1 cellular context compared by ENCODE assay signal in the genomic region with DNA sequence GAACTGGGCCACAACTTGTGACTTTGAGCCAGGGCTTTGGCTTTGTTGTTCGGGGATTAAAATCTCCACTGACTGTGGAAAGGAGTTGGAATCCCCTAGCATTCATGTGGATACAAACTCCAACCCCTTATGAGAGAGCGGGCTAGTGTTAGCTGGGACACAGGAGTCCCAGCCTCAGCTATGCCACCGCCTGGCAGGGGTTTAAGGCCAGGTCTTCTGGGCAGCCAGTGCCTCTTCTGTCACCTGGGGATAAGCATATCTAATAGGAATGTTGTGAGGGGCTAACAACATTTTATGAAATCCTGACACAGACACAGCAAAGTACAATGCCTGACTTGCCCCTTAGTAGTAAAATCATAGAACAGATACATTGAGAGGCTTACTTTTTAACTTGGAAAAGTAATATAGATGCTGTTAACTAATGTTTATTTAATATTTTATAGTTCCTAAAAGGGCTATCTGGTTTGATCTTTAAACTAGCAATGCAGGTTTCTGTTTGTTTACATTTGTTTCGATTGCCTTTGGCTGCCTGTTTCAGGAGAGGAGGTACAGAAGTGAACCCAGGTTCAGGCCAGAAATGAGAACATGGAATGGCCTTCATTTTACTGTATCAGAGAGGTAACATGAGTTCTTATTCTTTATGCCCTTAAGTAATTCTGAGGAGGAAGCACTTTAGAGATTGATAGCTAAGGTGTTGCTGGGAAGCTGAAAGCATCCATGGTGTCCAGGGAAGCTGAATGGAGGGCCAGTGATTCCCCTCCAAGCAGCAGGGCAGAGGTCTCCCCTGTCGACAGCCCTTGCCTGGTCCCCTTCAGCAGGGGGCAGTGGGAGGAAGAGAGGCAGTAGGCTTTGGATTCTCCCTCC.
TF ChIP-seq lines count a peak whose summit lies in the region.

No MANE protein-coding gene starts in this region.

TF ChIP-seq in K562, 482 proteins besides CTCF, POLR2A, EP300 and RAD21:
- TF ChIP-seq SMARCA5 (IDR thresholded peaks at IDR 0.05), result no peak
- TF ChIP-seq, protein P1, sequence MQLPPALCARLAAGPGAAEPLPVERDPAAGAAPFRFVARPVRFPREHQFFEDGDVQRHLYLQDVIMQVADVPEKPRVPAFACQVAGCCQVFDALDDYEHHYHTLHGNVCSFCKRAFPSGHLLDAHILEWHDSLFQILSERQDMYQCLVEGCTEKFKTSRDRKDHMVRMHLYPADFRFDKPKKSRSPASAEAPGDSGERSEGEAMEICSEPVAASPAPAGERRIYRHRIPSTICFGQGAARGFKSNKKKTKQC (CRISPR knock-in tag; IDR thresholded peaks at IDR 0.05), result no peak
- no peak for TF ChIP-seq POLR2G (IDR thresholded peaks at IDR 0.05; ENCODE audit: low read depth, low read length)
- TF ChIP-seq SRF (CRISPR knock-in tag; IDR thresholded peaks at IDR 0.05), result no peak
- no peak for TF ChIP-seq ZZZ3 (IDR thresholded peaks at IDR 0.05)
- no peak for TF ChIP-seq TCF7L2 (IDR thresholded peaks at IDR 0.05; ENCODE audit: low read depth, low read length)
- TF ChIP-seq, protein P2, sequence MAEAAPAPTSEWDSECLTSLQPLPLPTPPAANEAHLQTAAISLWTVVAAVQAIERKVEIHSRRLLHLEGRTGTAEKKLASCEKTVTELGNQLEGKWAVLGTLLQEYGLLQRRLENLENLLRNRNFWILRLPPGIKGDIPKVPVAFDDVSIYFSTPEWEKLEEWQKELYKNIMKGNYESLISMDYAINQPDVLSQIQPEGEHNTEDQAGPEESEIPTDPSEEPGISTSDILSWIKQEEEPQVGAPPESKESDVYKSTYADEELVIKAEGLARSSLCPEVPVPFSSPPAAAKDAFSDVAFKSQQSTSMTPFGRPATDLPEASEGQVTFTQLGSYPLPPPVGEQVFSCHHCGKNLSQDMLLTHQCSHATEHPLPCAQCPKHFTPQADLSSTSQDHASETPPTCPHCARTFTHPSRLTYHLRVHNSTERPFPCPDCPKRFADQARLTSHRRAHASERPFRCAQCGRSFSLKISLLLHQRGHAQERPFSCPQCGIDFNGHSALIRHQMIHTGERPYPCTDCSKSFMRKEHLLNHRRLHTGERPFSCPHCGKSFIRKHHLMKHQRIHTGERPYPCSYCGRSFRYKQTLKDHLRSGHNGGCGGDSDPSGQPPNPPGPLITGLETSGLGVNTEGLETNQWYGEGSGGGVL (CRISPR knock-in tag; IDR thresholded peaks at IDR 0.05), result no peak
